In genomic region chr16:56558024-56558747, GRCh38 we compare ENCODE assay signal across 1 cellular context.
A peak's percentile ranks its signal among the peaks of the same experiment; 100 is the strongest.
TF ChIP-seq lines count a peak whose summit lies in the region.

No MANE protein-coding gene starts in this region.

TF ChIP-seq in IMR-90, 13 proteins besides CTCF, POLR2A, EP300 and RAD21:
- no peak for TF ChIP-seq NFE2L2 (IDR thresholded peaks at IDR 0.05; ENCODE audit: low read depth, low read length)
- no peak for TF ChIP-seq ELK1 (IDR thresholded peaks at IDR 0.05; ENCODE audit: borderline replicate concordance, low read depth, low read length)
- TF ChIP-seq FOS (IDR thresholded peaks at IDR 0.05; ENCODE audit: low read depth, low read length) = no peak
- TF ChIP-seq MAZ (IDR thresholded peaks at IDR 0.05; ENCODE audit: borderline replicate concordance, low read depth, low read length) = peak; percentile 71
